Comparison of ENCODE assay signal across 9 cellular contexts in the genomic region with DNA sequence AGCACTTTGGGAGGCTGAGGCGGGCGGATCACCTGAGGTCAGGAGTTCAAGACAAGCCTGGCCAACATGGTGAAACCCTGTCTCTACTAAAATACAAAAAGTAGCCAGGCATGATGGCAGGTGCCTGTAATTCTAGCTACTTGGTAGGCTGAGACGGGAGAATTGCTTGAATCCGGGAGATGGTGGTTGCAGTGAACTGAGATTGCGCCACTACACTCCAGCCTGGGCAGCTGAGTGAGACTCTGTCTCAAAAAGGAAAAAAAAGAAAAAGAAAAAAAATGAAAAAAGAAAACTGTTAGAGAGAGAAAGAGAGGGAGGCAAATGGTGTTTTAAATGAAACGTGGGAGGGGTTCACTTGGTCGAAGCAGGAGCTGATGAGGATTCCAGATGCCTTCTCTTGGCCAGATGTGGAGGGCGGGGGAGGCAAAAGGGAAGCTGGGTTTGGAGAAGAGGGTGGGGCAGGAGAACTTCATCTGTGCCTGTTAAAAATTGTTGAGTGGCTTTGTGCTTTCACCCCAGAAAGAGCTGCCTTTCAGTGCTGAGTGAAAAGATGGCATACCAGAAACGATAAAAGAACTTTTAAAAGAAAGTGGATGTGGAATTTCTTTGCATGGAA. TPM values are rescaled to one million over a fixed set of nuclear protein-coding genes. Genes with fewer than 3 reads are reported as not detected.
DNase-seq lines count a peak whose midpoint lies in the region; ATAC-seq, FAIRE-seq and TF ChIP-seq lines count a peak whose summit lies in the region.
"Had no signal": no experiment of that assay in that cellular context is flagged by ENCODE, and none has a peak within 500 bp of the region (broad histone marks: within the 10 kb centered on the region; RNA-seq: fewer than 3 reads in every experiment).

No MANE protein-coding gene starts in this region.

- DNase-seq in AG04450 (ENCODE audit: low read depth, low spot score), result no peak
- no peak for DNase-seq in naive thymus-derived CD8-positive, alpha-beta T cell
- DNase-seq in HTR-8/SVneo (ENCODE audit: insufficient read length, low spot score), result no peak
- DNase-seq in hepatic stellate cell (ENCODE audit: low spot score), result no peak
- no peak for DNase-seq in H7

- TF ChIP-seq CTCF in AG04450 (IDR thresholded peaks at IDR 0.05; ENCODE audit: low read depth, low read length), result no peak
- no peak for TF ChIP-seq CTCF in Loucy (conservative IDR thresholded peaks at IDR 0.05; ENCODE audit: low read length)

- H3K9me3 ChIP-seq in AG04450 (ENCODE audit: control insufficient read depth, insufficient read depth, low read length), result no peaks in the 10 kb centered on the region
- H3K9me3 ChIP-seq in Loucy (ENCODE audit: insufficient read depth, low read depth, low read length), result no peaks in the 10 kb centered on the region
- no peaks in the 10 kb centered on the region for H3K9me3 ChIP-seq in duodenal mucosa (ENCODE audit: control insufficient read depth in 1 of 2, low read length in 2 of 2)

- peak overlapping the region; percentile 86 for H3K4me2 ChIP-seq in Loucy (ENCODE audit: low read depth, low read length, poor library complexity, severe bottlenecking)

- no peak for ATAC-seq in naive thymus-derived CD8-positive, alpha-beta T cell
- no peak for ATAC-seq in GM21576 (IDR thresholded peaks at IDR 0.05; ENCODE audit: unreplicated experiment)

- H3K4me1 ChIP-seq in Loucy (ENCODE audit: insufficient read depth, low read length, poor library complexity, severe bottlenecking) (peaks cover 80% of the 10 kb centered on the region), duodenal mucosa (ENCODE audit: control insufficient read depth in 1 of 2, insufficient read depth in 2 of 2, low read length in 2 of 2) (peaks cover 20 to 26% of the 10 kb centered on the region in 2 donors)

- no peak overlapping the region for H2AFZ ChIP-seq in Loucy (ENCODE audit: low read length)

- no peaks in the 10 kb centered on the region for H3K27me3 ChIP-seq in AG04450 (ENCODE audit: control insufficient read depth, insufficient read depth, low read length)
- no peaks in the 10 kb centered on the region for H3K27me3 ChIP-seq in Loucy (ENCODE audit: insufficient read depth, low read length, poor library complexity, severe bottlenecking)
- H3K27me3 ChIP-seq in duodenal mucosa (ENCODE audit: control insufficient read depth in 1 of 2, insufficient read depth in 2 of 2, low read length in 2 of 2), result no peaks in the 10 kb centered on the region
- no peaks in the 10 kb centered on the region for H3K27me3 ChIP-seq in H7 (ENCODE audit: control insufficient read depth, insufficient read depth, low read length)

- H3K9ac ChIP-seq in Loucy (ENCODE audit: low read depth, low read length, poor library complexity, severe bottlenecking), result peak overlapping the region; percentile 69
- H3K9ac ChIP-seq in duodenal mucosa (ENCODE audit: low read depth in 1 of 2, low read length in 2 of 2), result peak overlapping the region; percentile 61 to 82

- H3K27ac ChIP-seq in AG04450 (ENCODE audit: low read depth, low read length) (peak overlapping the region; percentile 90), duodenal mucosa (ENCODE audit: low read depth, low read length) (peak overlapping the region; percentile 17)

- H4K20me1 ChIP-seq in Loucy (ENCODE audit: insufficient read depth, low read length, poor library complexity, severe bottlenecking), result no peaks in the 10 kb centered on the region

- no peak for FAIRE-seq in HTR-8/SVneo (lab: Jason Lieb, UNC)
- FAIRE-seq: frontal cortex had no signal

- H3K79me2 ChIP-seq in Loucy (ENCODE audit: insufficient read depth, low read length), result peaks cover 32% of the 10 kb centered on the region

- peak overlapping the region in 8 of 10 donors; percentile 65 to 91 (median 84) for H3K4me3 Mint-ChIP-seq in naive thymus-derived CD8-positive, alpha-beta T cell

- CTCF ChIA-PET in AG04450 (lab: Charles Lee), result interaction anchor here (0.6 to 5.3 kb wide), 4 partner anchors 11 to 99 kb away, joined by 3 to 36 read pairs (median 3); no protein-coding TSS in a partner anchor

- H3K27me3 Mint-ChIP-seq in naive thymus-derived CD8-positive, alpha-beta T cell, result peaks cover 0 to 3% (median 1%) of the 10 kb centered on the region in 5 donors

- 0 out of 2 replicates have a peak, but pooled peaks cover 6% of the 10 kb centered on the region for H3F3A ChIP-seq in Loucy (ENCODE audit: low read depth)

- no peaks in the 10 kb centered on the region for H3K9me3 Mint-ChIP-seq in naive thymus-derived CD8-positive, alpha-beta T cell

- peak overlapping the region; percentile 92 for H3K4me3 ChIP-seq in AG04450 (ENCODE audit: low read depth, low read length)
- peak overlapping the region; percentile 75 for H3K4me3 ChIP-seq in Loucy (ENCODE audit: low read length, poor library complexity, severe bottlenecking)
- H3K4me3 ChIP-seq in duodenal mucosa (ENCODE audit: low read depth in 1 of 2, low read length in 2 of 2), result peak overlapping the region; percentile 62 to 75
- no peak overlapping the region for H3K4me3 ChIP-seq in H7 (ENCODE audit: insufficient read depth, low read depth, low read length)

- peak overlapping the region in 7 of 10 donors; percentile 16 to 90 (median 66) for H3K27ac Mint-ChIP-seq in naive thymus-derived CD8-positive, alpha-beta T cell

- no peaks in the 10 kb centered on the region for H3K36me3 ChIP-seq in Loucy (ENCODE audit: insufficient read depth, low read length)
- H3K36me3 ChIP-seq in duodenal mucosa (ENCODE audit: control insufficient read depth in 1 of 2, insufficient read depth in 2 of 2, low read length in 2 of 2), result no peaks in the 10 kb centered on the region
- no peaks in the 10 kb centered on the region for H3K36me3 ChIP-seq in H7 (replicated peaks; ENCODE audit: control insufficient read depth, insufficient read depth, low read length)

- no peaks in the 10 kb centered on the region for H3K36me3 Mint-ChIP-seq in naive thymus-derived CD8-positive, alpha-beta T cell

- H3K4me1 Mint-ChIP-seq in naive thymus-derived CD8-positive, alpha-beta T cell, result peaks cover 16 to 40% (median 24%) of the 10 kb centered on the region in 4 donors

- H3K9me2 ChIP-seq in Loucy (replicated peaks; ENCODE audit: low read depth, low read length), result no peaks in the 10 kb centered on the region

- POLR2A ChIA-PET in AG04450 (lab: Yijun Ruan, JAX), result interaction anchor here (0.6 to 3.7 kb wide), 6 partner anchors 8 to 97 kb away, joined by 3 to 44 read pairs (median 4); no protein-coding TSS in a partner anchor
- POLR2A ChIA-PET in naive thymus-derived CD8-positive, alpha-beta T cell (lab: Charles Lee), result no interaction called here

RNA-seq across cellular contexts. Expression of a gene that starts 1.1 kb away (rescaled TPM):
- 209 and 257 TPM in 2 replicates for polyA plus RNA-seq in AG04450 (2011; rRNA removed)
- 319 and 351 TPM in 2 replicates for polyA minus RNA-seq in AG04450 (2011; rRNA and poly(A)+ RNA removed)
- total RNA-seq in naive thymus-derived CD8-positive, alpha-beta T cell, result 1 to 10 TPM; 2.2 to 2.9 TPM
- under 1 TPM in 2 of 3 donors, not detected in 1; 0.14 to 0.23 TPM for polyA plus RNA-seq in naive thymus-derived CD8-positive, alpha-beta T cell
- 0.44 and 0.48 TPM in 2 replicates for total RNA-seq in H7 (2014; rRNA removed; shearing (Covaris generic))
